Comparison of ENCODE assay signal across 19 cellular contexts in the genomic region with DNA sequence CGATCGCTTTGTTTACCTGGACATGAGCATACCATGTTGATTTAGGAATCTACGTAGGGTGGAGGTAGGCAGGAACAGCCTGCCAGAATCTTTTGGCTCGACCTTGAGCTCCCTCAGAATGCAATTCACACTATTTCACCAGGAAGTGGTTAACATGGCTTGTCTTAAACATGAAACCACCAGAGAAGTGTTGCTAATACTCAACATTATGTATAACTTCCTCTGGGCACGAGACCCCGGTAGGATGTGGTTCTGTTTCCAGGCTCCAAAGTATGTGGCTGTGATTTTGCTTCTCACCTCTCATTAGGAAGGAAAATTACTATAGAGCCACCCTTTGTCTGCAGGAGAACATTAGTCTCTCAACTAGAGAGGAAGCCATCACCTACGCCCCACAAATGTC. TPM values are rescaled to one million over a fixed set of nuclear protein-coding genes. Genes with fewer than 3 reads are reported as not detected.
DNase-seq lines count a peak whose midpoint lies in the region; ATAC-seq, FAIRE-seq and TF ChIP-seq lines count a peak whose summit lies in the region.
"Had no signal": no experiment of that assay in that cellular context is flagged by ENCODE, and none has a peak within 500 bp of the region (broad histone marks: within the 10 kb centered on the region; RNA-seq: fewer than 3 reads in every experiment).

No MANE protein-coding gene starts in this region.

- TF ChIP-seq CTCF in MCF 10A (IDR thresholded peaks at IDR 0.05; ENCODE audit: unreplicated experiment) (no peak), breast epithelium (IDR thresholded peaks at IDR 0.05) (no peak), bronchial epithelial cell (IDR thresholded peaks at IDR 0.05; ENCODE audit: insufficient read depth, low read length, severe bottlenecking) (no peak), foreskin keratinocyte (conservative IDR thresholded peaks at IDR 0.05) (no peak)
- no peak for TF ChIP-seq CTCF in CD8-positive, alpha-beta T cell (IDR thresholded peaks at IDR 0.05)

- POLR2A ChIA-PET in MCF 10A (lab: Yijun Ruan, JAX), result interaction anchor here (1.4 to 2.0 kb wide), 3 partner anchors 19 to 116 kb away, joined by 5 to 11 read pairs (median 6); no protein-coding TSS in a partner anchor
- POLR2A ChIA-PET in CD8-positive, alpha-beta T cell (lab: Charles Lee), result no interaction called here

- no peaks in the 10 kb centered on the region for H3K36me3 Mint-ChIP-seq in MCF 10A (ENCODE audit: insufficient read depth, unreplicated experiment)
- H3K36me3 Mint-ChIP-seq in CD8-positive, alpha-beta T cell, result no peaks in the 10 kb centered on the region
- H3K36me3 Mint-ChIP-seq: CD4-positive, alpha-beta memory T cell had no signal

- ATAC-seq in CD8-positive, alpha-beta T cell, result no peak
- ATAC-seq in HG02759 (IDR thresholded peaks at IDR 0.05; ENCODE audit: unreplicated experiment), result no peak
- ATAC-seq in foreskin keratinocyte, result no peak
- ATAC-seq: Panc1 had no signal

- TF ChIP-seq POLR2A in breast epithelium (IDR thresholded peaks at IDR 0.05), result no peak

- H3K9me3 ChIP-seq in breast epithelium, result no peaks in the 10 kb centered on the region
- H3K9me3 ChIP-seq in CD8-positive, alpha-beta T cell (ENCODE audit: low read length), result no peaks in the 10 kb centered on the region
- H3K9me3 ChIP-seq: SJSA1 had no signal

- peak; percentile 52 for FAIRE-seq in bronchial epithelial cell (lab: Jason Lieb, UNC)
- FAIRE-seq: H54 had no signal

- H3K27ac ChIP-seq in breast epithelium (no peak overlapping the region), foreskin keratinocyte (no peak overlapping the region)
- no peak overlapping the region for H3K27ac ChIP-seq in CD8-positive, alpha-beta T cell (ENCODE audit: low read depth, low read length)

- H3K9me3 Mint-ChIP-seq in MCF 10A (ENCODE audit: unreplicated experiment), result peaks cover 10% of the 10 kb centered on the region
- H3K9me3 Mint-ChIP-seq in CD8-positive, alpha-beta T cell, result peaks cover 5% of the 10 kb centered on the region

- H3K4me1 ChIP-seq in breast epithelium (no peaks in the 10 kb centered on the region), foreskin keratinocyte (no peaks in the 10 kb centered on the region)
- H3K4me1 ChIP-seq in CD8-positive, alpha-beta T cell (ENCODE audit: insufficient read depth, low read length), result no peaks in the 10 kb centered on the region

- H3K4me1 Mint-ChIP-seq in MCF 10A (ENCODE audit: insufficient read depth, unreplicated experiment), result no peaks in the 10 kb centered on the region
- no peaks in the 10 kb centered on the region for H3K4me1 Mint-ChIP-seq in CD8-positive, alpha-beta T cell (ENCODE audit: low read depth)
- H3K4me1 Mint-ChIP-seq: CD4-positive, alpha-beta memory T cell had no signal

- intact Hi-C loops in MCF 10A (cut with micrococcal nuclease) (no loop called here), breast epithelium (cut with DNase I; ENCODE audit: low total_unique reads) (no loop called here)
- intact Hi-C loops in CD8-positive, alpha-beta T cell (cut with DNase I, micrococcal nuclease), result no loop called here

- no peaks in the 10 kb centered on the region for H3K27me3 Mint-ChIP-seq in MCF 10A (ENCODE audit: insufficient read depth, unreplicated experiment)
- no peaks in the 10 kb centered on the region for H3K27me3 Mint-ChIP-seq in CD8-positive, alpha-beta T cell (ENCODE audit: low read depth)
- H3K27me3 Mint-ChIP-seq: CD4-positive, alpha-beta memory T cell had no signal

- no TSS peak for BruUV-seq in MCF 10A (replicated peaks; lab: Mats Ljungman, UMichigan)

- H3K4me3 Mint-ChIP-seq in MCF 10A (ENCODE audit: unreplicated experiment), result no peak overlapping the region
- no peak overlapping the region for H3K4me3 Mint-ChIP-seq in CD8-positive, alpha-beta T cell
- H3K4me3 Mint-ChIP-seq: CD4-positive, alpha-beta memory T cell had no signal

- H3K4me3 ChIP-seq in breast epithelium (no peak overlapping the region), bronchial epithelial cell (ENCODE audit: low read depth, low read length) (no peak overlapping the region)
- no peak overlapping the region for H3K4me3 ChIP-seq in CD8-positive, alpha-beta T cell (ENCODE audit: low read depth, low read length)
- H3K4me3 ChIP-seq: SJSA1 had no signal

- H3K27ac Mint-ChIP-seq in MCF 10A (ENCODE audit: low read depth, unreplicated experiment), result no peak overlapping the region
- no peak overlapping the region for H3K27ac Mint-ChIP-seq in CD8-positive, alpha-beta T cell
- H3K27ac Mint-ChIP-seq: CD4-positive, alpha-beta memory T cell had no signal

- CTCF ChIA-PET in MCF 10A (lab: Yijun Ruan, JAX), result no interaction called here
- CTCF ChIA-PET in CD8-positive, alpha-beta T cell (lab: Charles Lee), result no interaction called here

- DNase-seq in MCF 10A (ENCODE audit: unreplicated experiment) (peak; percentile 11), breast epithelium (ENCODE audit: low spot score in 2 of 2) (no peak), NCI-H748 treated with DMSO at 0.1 percent for 48 hours (lab: John Stamatoyannopoulos, UW) (peak; percentile 5), bronchial epithelial cell (ENCODE audit: low read depth) (peak; percentile 29), NCI-H2227 (lab: John Stamatoyannopoulos, UW; ENCODE audit: unreplicated experiment) (no peak), foreskin keratinocyte (no peak)
- DNase-seq in CD8-positive, alpha-beta T cell, result no peak
- DNase-seq: 8988T; CD4-positive, alpha-beta memory T cell; KG1; NCI-H1048; NCI-H1436; NCI-H446 treated with DMSO at 0.1 percent for 48 hours; NCI-H774 had no signal

- H3K27me3 ChIP-seq in breast epithelium, result no peaks in the 10 kb centered on the region
- no peaks in the 10 kb centered on the region for H3K27me3 ChIP-seq in bronchial epithelial cell (ENCODE audit: control insufficient read depth, insufficient read depth, low read length)
- H3K27me3 ChIP-seq in CD8-positive, alpha-beta T cell (ENCODE audit: insufficient read depth, low read length), result no peaks in the 10 kb centered on the region
- H3K27me3 ChIP-seq in foreskin keratinocyte, result no peaks in the 10 kb centered on the region
- H3K27me3 ChIP-seq: SJSA1 had no signal

- H3K36me3 ChIP-seq in breast epithelium (no peaks in the 10 kb centered on the region), bronchial epithelial cell (ENCODE audit: control insufficient read depth, insufficient read depth, low read length) (no peaks in the 10 kb centered on the region)
- H3K36me3 ChIP-seq in CD8-positive, alpha-beta T cell (ENCODE audit: insufficient read depth, low read length), result no peaks in the 10 kb centered on the region
- H3K36me3 ChIP-seq: SJSA1 had no signal

RNA-seq across cellular contexts. Expression of a gene that starts 59.0 kb away (rescaled TPM):
- total RNA-seq in MCF 10A (2022), result not detected in 2 replicates
- total RNA-seq in breast epithelium, result not detected
- total RNA-seq in bronchial epithelial cell, result 0.26 TPM in 2 replicates
- not detected for total RNA-seq in CD8-positive, alpha-beta T cell
- total RNA-seq in foreskin keratinocyte, result not detected in 2 replicates
- not detected in 2 replicates for polyA plus RNA-seq in foreskin keratinocyte
- total RNA-seq: CD4-positive, alpha-beta memory T cell; SJSA1 had no signal
- polyA plus RNA-seq: BJ; CD4-positive, alpha-beta memory T cell had no signal

Comparison
In these comparisons a context has a peak if more than half of its experiments do, and no peak if none do; other contexts are left out.
1. DNase-seq: peak in MCF 10A (single experiment), NCI-H748 treated with DMSO at 0.1 percent for 48 hours (single experiment) and bronchial epithelial cell (single experiment); none in breast epithelium (0 of 2), NCI-H2227 (single experiment), CD8-positive, alpha-beta T cell (0 of 7) and foreskin keratinocyte (0 of 2).